Comparison of ENCODE assay signal across 8 cellular contexts in the genomic region with DNA sequence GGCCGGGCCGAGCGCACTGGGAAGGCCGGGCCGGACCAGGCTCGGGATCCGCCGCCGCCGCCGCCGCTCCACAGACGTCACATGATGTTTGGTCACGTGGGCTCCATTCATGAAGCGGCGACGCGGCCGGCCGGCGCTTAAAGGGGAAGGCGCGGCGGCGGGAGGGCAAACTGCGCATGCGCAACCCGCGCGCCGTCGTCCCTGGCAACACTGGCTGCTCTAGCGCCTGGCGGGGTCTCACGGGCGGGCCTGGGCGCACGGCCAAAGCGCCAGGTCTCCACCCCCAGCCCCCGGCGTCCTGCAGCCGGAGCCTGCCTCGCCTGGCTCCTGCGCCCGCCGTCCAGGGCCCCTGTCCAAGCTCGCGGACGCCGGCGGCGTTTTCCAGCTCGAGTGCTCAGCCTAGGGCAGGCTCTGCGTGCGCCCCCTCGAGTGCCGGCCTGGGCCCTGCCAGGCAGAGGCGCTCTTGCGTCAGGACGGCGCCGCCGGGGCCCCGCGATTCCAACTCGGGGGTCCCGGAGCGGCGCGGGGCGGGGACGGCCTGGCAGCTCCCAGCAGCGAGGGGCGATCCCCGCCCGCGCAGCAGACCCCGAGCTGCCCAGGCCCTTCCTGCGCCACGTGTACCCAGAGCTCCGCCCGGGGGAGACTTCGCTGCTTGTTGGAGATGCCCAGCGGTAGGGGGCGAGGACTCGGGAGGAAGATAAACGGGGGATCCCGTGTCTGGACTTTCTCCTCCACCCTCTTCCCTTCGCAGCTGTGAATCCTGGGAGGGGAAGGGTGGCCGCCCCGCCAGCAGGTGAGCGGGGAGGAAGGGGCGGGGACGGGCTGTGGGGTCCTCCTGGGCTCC. TPM values are rescaled to one million over a fixed set of nuclear protein-coding genes. Genes with fewer than 3 reads are reported as not detected.
DNase-seq lines count a peak whose midpoint lies in the region; ATAC-seq and TF ChIP-seq lines count a peak whose summit lies in the region.

A gene (minus strand): TSS at position 83 of the 844 bp plus-strand sequence. CDS start 4,550 bp downstream, outside the sequence.

- DNase-seq in COLO829 (ENCODE audit: low spot score): peak; percentile 96
- peak; percentile 79 for DNase-seq in NT2/D1 (ENCODE audit: low read depth, low spot score)
- DNase-seq in activated CD8-positive, alpha-beta memory T cell treated with anti-CD3 and anti-CD28 coated beads, Interleukin-2, amount 10 ng/mL, durations not matched to agents 7 days and 5 days: peak; percentile 93
- DNase-seq in endodermal cell: peak; percentile 99
- peak; percentile 74 to 81 for DNase-seq in stimulated activated CD8-positive, alpha-beta memory T cell treated with anti-CD3 and anti-CD28 coated beads, Interleukin-15, amount 100 ng/mL, for 4 hours (ENCODE audit: low read depth in 2 of 2)

- CTCF ChIA-PET in activated CD8-positive, alpha-beta memory T cell treated with anti-CD3 and anti-CD28 coated beads, Interleukin-2, amount 10 ng/mL, durations not matched to agents 7 days and 5 days (lab: Charles Lee): interaction anchor here (0.7 to 3.6 kb wide), 13 partner anchors 9 to 197 kb away, joined by 3 to 26 read pairs (median 6); a partner anchor contains a TSS

- ATAC-seq in GM21360 (IDR thresholded peaks at IDR 0.05; ENCODE audit: unreplicated experiment): peak; percentile 52
- peak; percentile 76 for ATAC-seq in activated CD8-positive, alpha-beta memory T cell treated with anti-CD3 and anti-CD28 coated beads, Interleukin-2, amount 10 ng/mL, durations not matched to agents 7 days and 5 days

- H3K27me3 ChIP-seq in HUES6 (ENCODE audit: control insufficient read depth, insufficient read depth, low read length) (peaks cover 10% of the 10 kb centered on the region), NT2/D1 (ENCODE audit: insufficient read depth, insufficient read length) (peaks cover 10% of the 10 kb centered on the region), endodermal cell (ENCODE audit: control insufficient read depth, insufficient read depth, low read length, poor library complexity, severe bottlenecking) (peaks cover 4% of the 10 kb centered on the region)

- WGBS in endodermal cell (ENCODE audit: insufficient coverage in 1 of 2, insufficient read length in 1 of 2), 2 experiments: 0 to 1% methylated on average over 23 to 94 of the region's 94 CpGs
- WGBS in mesodermal cell (ENCODE audit: insufficient coverage in 2 of 2), 2 experiments: 0% methylated on average over 80 to 82 of the region's 94 CpGs

- peak; percentile 72 for TF ChIP-seq CTCF in endodermal cell (conservative IDR thresholded peaks at IDR 0.05)

- no peaks in the 10 kb centered on the region for H3K9me3 Mint-ChIP-seq in activated CD8-positive, alpha-beta memory T cell treated with anti-CD3 and anti-CD28 coated beads, Interleukin-2, amount 10 ng/mL, durations not matched to agents 7 days and 5 days (ENCODE audit: low read depth)
- H3K9me3 Mint-ChIP-seq in endodermal cell: no peaks in the 10 kb centered on the region

- H3K36me3 ChIP-seq in HUES6 (ENCODE audit: control insufficient read depth, insufficient read depth, low read length) (peaks cover 6% of the 10 kb centered on the region; the same call in 1 of the 2 replicates), NT2/D1 (ENCODE audit: insufficient read depth, insufficient read length, low read length) (peaks cover 18% of the 10 kb centered on the region), endodermal cell (ENCODE audit: control insufficient read depth, insufficient read depth, low read length) (no peaks in the 10 kb centered on the region), mesodermal cell (ENCODE audit: control insufficient read depth, insufficient read depth, low read length) (peaks cover 4% of the 10 kb centered on the region)

- peak within 1 kb of the TSS; percentile 85 for H3K27ac Mint-ChIP-seq in activated CD8-positive, alpha-beta memory T cell treated with anti-CD3 and anti-CD28 coated beads, Interleukin-2, amount 10 ng/mL, durations not matched to agents 7 days and 5 days
- peak within 1 kb of the TSS; percentile 94 for H3K27ac Mint-ChIP-seq in endodermal cell

- H3K27ac ChIP-seq in HUES6 (ENCODE audit: low read depth, low read length) (peak within 1 kb of the TSS; percentile 88), endodermal cell (ENCODE audit: low read depth, low read length) (peak within 1 kb of the TSS; percentile 87), mesodermal cell (ENCODE audit: low read depth, low read length, severe bottlenecking) (peak within 1 kb of the TSS; percentile 99)

- H3K4me1 ChIP-seq in HUES6 (ENCODE audit: control insufficient read depth, insufficient read depth, low read length): peaks cover 41% of the 10 kb centered on the region
- H3K4me1 ChIP-seq in NT2/D1 (ENCODE audit: insufficient read depth, insufficient read length): peaks cover 39% of the 10 kb centered on the region
- peaks cover 21% of the 10 kb centered on the region for H3K4me1 ChIP-seq in endodermal cell (ENCODE audit: control insufficient read depth, insufficient read depth, low read length)
- H3K4me1 ChIP-seq in mesodermal cell (ENCODE audit: control insufficient read depth, insufficient read depth, low read length, poor library complexity, severe bottlenecking): peaks cover 27% of the 10 kb centered on the region

- no peaks in the 10 kb centered on the region for H3K9me3 ChIP-seq in HUES6 (ENCODE audit: control insufficient read depth, insufficient read depth, low read depth, low read length)
- H3K9me3 ChIP-seq in NT2/D1 (ENCODE audit: insufficient read depth, low read length): no peaks in the 10 kb centered on the region
- no peaks in the 10 kb centered on the region for H3K9me3 ChIP-seq in endodermal cell (ENCODE audit: control insufficient read depth, low read length)
- H3K9me3 ChIP-seq in mesodermal cell (ENCODE audit: control insufficient read depth, low read length): no peaks in the 10 kb centered on the region

- H3K9ac ChIP-seq in HUES6 (ENCODE audit: low read length) (peak within 1 kb of the TSS; percentile 75), NT2/D1 (ENCODE audit: insufficient read length, low read depth) (peak within 1 kb of the TSS; percentile 92), endodermal cell (ENCODE audit: extremely low read depth, low read length, poor library complexity, severe bottlenecking) (peak within 1 kb of the TSS; percentile 89)

- H3K4me3 ChIP-seq in HUES6 (ENCODE audit: low read depth, low read length): peak within 1 kb of the TSS; percentile 81
- H3K4me3 ChIP-seq in NT2/D1 (ENCODE audit: insufficient read length, low read depth): peak within 1 kb of the TSS; percentile 80
- H3K4me3 ChIP-seq in endodermal cell (ENCODE audit: low read length): peak within 1 kb of the TSS; percentile 87
- peak within 1 kb of the TSS; percentile 74 for H3K4me3 ChIP-seq in mesodermal cell (ENCODE audit: extremely low read depth, insufficient read depth, low read length, poor library complexity, severe bottlenecking)

- no peaks in the 10 kb centered on the region for H3K36me3 Mint-ChIP-seq in activated CD8-positive, alpha-beta memory T cell treated with anti-CD3 and anti-CD28 coated beads, Interleukin-2, amount 10 ng/mL, durations not matched to agents 7 days and 5 days
- H3K36me3 Mint-ChIP-seq in endodermal cell (ENCODE audit: low read depth): peaks cover 1% of the 10 kb centered on the region

- H3K27me3 Mint-ChIP-seq in activated CD8-positive, alpha-beta memory T cell treated with anti-CD3 and anti-CD28 coated beads, Interleukin-2, amount 10 ng/mL, durations not matched to agents 7 days and 5 days: peaks cover 2% of the 10 kb centered on the region
- peaks cover 6% of the 10 kb centered on the region for H3K27me3 Mint-ChIP-seq in endodermal cell (ENCODE audit: insufficient read depth)

- peak within 1 kb of the TSS; percentile 79 for H3K4me3 Mint-ChIP-seq in activated CD8-positive, alpha-beta memory T cell treated with anti-CD3 and anti-CD28 coated beads, Interleukin-2, amount 10 ng/mL, durations not matched to agents 7 days and 5 days
- H3K4me3 Mint-ChIP-seq in endodermal cell: peak within 1 kb of the TSS; percentile 88

- H3K4me1 Mint-ChIP-seq in activated CD8-positive, alpha-beta memory T cell treated with anti-CD3 and anti-CD28 coated beads, Interleukin-2, amount 10 ng/mL, durations not matched to agents 7 days and 5 days: peaks cover 28% of the 10 kb centered on the region
- H3K4me1 Mint-ChIP-seq in endodermal cell: peaks cover 22% of the 10 kb centered on the region

RNA-seq across cellular contexts. Expression of the gene that starts here (rescaled TPM):
- total RNA-seq in activated CD8-positive, alpha-beta memory T cell treated with anti-CD3 and anti-CD28 coated beads, Interleukin-2, amount 10 ng/mL, durations not matched to agents 7 days and 5 days: 10 to 100 TPM; 20.2 to 23.8 TPM
- 10 to 100 TPM; 39.9 to 54.1 TPM for total RNA-seq in endodermal cell
- polyA plus RNA-seq in endodermal cell (2013, experiment 1 of 2): 16.8 TPM
- 15.6 TPM for polyA plus RNA-seq in endodermal cell (2013, experiment 2 of 2)
- 20.2 TPM for polyA plus RNA-seq in mesodermal cell (2013, experiment 1 of 2)
- polyA plus RNA-seq in mesodermal cell (2013, experiment 2 of 2): 16.7 TPM

Comparison
In these comparisons a context has a peak if more than half of its experiments do, and no peak if none do; other contexts are left out.
1. Peak in every context shown above with its lines: DNase-seq, ATAC-seq, H3K4me3 ChIP-seq and H3K27ac ChIP-seq.